8 cellular contexts compared by ENCODE assay signal in genomic region chr19:4911786-4912672, GRCh38. TPM values are rescaled to one million over a fixed set of nuclear protein-coding genes. Genes with fewer than 3 reads are reported as not detected.
DNase-seq lines count a peak whose midpoint lies in the region; ATAC-seq and TF ChIP-seq lines count a peak whose summit lies in the region.

No MANE protein-coding gene starts in this region.

- no peaks in the 10 kb centered on the region for H3K27me3 ChIP-seq in layer of hippocampus (ENCODE audit: control insufficient read depth, insufficient read depth, low read length)

- H3K27ac ChIP-seq in layer of hippocampus (ENCODE audit: low read depth, low read length): peak overlapping the region; percentile 66

- ATAC-seq in HG03175 (IDR thresholded peaks at IDR 0.05; ENCODE audit: unreplicated experiment): no peak
- no peak for ATAC-seq in GM19397 (IDR thresholded peaks at IDR 0.05; ENCODE audit: unreplicated experiment)

- peak; percentile 78 for DNase-seq in GM10266 (ENCODE audit: extremely low spot score)
- peak; percentile 81 for DNase-seq in NAMALWA (ENCODE audit: low spot score)
- DNase-seq in activated CD4-positive, CD25-positive, alpha-beta regulatory T cell treated with anti-CD3 and anti-CD28 coated beads, Interleukin-2, amount 50 U/mL, for 72 hours: peak; percentile 56
- peak; percentile 61 for DNase-seq in cerebellum (ENCODE audit: low spot score)
- peak; percentile 65 to 71 for DNase-seq in stimulated activated CD4-positive, alpha-beta T cell treated with anti-CD3 and anti-CD28 coated beads, Interleukin-15, amount 100 ng/mL, for 48 hours (ENCODE audit: low read depth in 2 of 2)

- TF ChIP-seq CTCF in GM10266 (IDR thresholded peaks at IDR 0.05; ENCODE audit: control insufficient read depth, insufficient read depth, low read depth, missing control alignments): peak; percentile 64

RNA-seq across cellular contexts. Expression of gene UHRF1, which starts 2.7 kb away (rescaled TPM):
- 22.9 TPM for total RNA-seq in cerebellum

RNA-seq across cellular contexts. Expression of gene ARRDC5, which starts 9.3 kb away (rescaled TPM):
- total RNA-seq in cerebellum: not detected

RNA-seq across cellular contexts. Expression of gene PLIN3, which starts 44.6 kb away (rescaled TPM):
- 12.7 TPM for total RNA-seq in cerebellum

RNA-seq across cellular contexts. Expression of gene KDM4B, which starts 56.9 kb away (rescaled TPM):
- 39.7 TPM for total RNA-seq in cerebellum
